ENCODE assay signal across 34 cellular contexts in genomic region chr5:30209752-30210151, GRCh38.
DNase-seq lines count a peak whose midpoint lies in the region; ATAC-seq, FAIRE-seq and TF ChIP-seq lines count a peak whose summit lies in the region.
"Had no signal": no experiment of that assay in that cellular context is flagged by ENCODE, and none has a peak within 500 bp of the region (broad histone marks: within the 10 kb centered on the region; RNA-seq: fewer than 3 reads in every experiment).

No MANE protein-coding gene starts in this region.

- H3K27ac ChIP-seq in HepG2 (ENCODE audit: extremely low read length, insufficient read depth, low read length) (no peak overlapping the region), right lobe of liver (no peak overlapping the region), A549 (no peak overlapping the region), IMR-90 (ENCODE audit: insufficient read depth, low read length) (no peak overlapping the region), K562 (ENCODE audit: extremely low read depth, low read depth, low read length) (no peak overlapping the region), PC-3 (ENCODE audit: low read length) (no peak overlapping the region), right cardiac atrium (ENCODE audit: low read length) (no peak overlapping the region)
- H3K27ac ChIP-seq: 22Rv1; BLaER1; BLaER1 treated with 17β-estradiol and CSF1 and Interleukin-3, amounts not matched to agents 10 nM and 100 nM; C4-2B had no signal

- no peaks in the 10 kb centered on the region for H3K79me1 ChIP-seq in IMR-90 (ENCODE audit: low read depth in 1 of 2, low read length in 2 of 2)

- no peak overlapping the region for H4K5ac ChIP-seq in IMR-90 (ENCODE audit: low read depth, low read length)

- H3K23ac ChIP-seq in IMR-90 (ENCODE audit: low read depth, low read length): no peak overlapping the region

- no peak overlapping the region for H2AK5ac ChIP-seq in IMR-90 (ENCODE audit: low read depth, low read length)

- no peak overlapping the region for H2AK9ac ChIP-seq in IMR-90 (replicated peaks; ENCODE audit: low read depth, low read length, poor library complexity)

- TF ChIP-seq CTCF in HepG2 (CRISPR knock-in tag; IDR thresholded peaks at IDR 0.05): no peak
- TF ChIP-seq CTCF in right lobe of liver (IDR thresholded peaks at IDR 0.05): no peak
- no peak for TF ChIP-seq CTCF in A549 (IDR thresholded peaks at IDR 0.05)
- no peak for TF ChIP-seq CTCF in IMR-90 (conservative IDR thresholded peaks at IDR 0.05; ENCODE audit: low read depth, low read length)
- no peak for TF ChIP-seq CTCF in K562 (IDR thresholded peaks at IDR 0.05 in 2 of 3, conservative IDR thresholded peaks at IDR 0.05 in 1 of 3; ENCODE audit: insufficient read depth in 2 of 3, low read depth in 1 of 3, low read length in 3 of 3)
- no peak for TF ChIP-seq CTCF in PC-3 (conservative IDR thresholded peaks at IDR 0.05; ENCODE audit: low read depth, low read length)

- H3F3A ChIP-seq in PC-3 (ENCODE audit: low read length, unreplicated experiment): no peaks in the 10 kb centered on the region

- H3K4ac ChIP-seq in IMR-90 (ENCODE audit: low read depth, low read length): no peak overlapping the region

- H3K9me2 ChIP-seq in PC-3 (replicated peaks; ENCODE audit: low read length): 0 out of 2 replicates have a peak, but pooled peaks cover 3% of the 10 kb centered on the region

- H2AFZ ChIP-seq in HepG2 (ENCODE audit: low read length): no peak overlapping the region
- H2AFZ ChIP-seq in IMR-90 (replicated peaks; ENCODE audit: low read length, poor library complexity): no peak overlapping the region
- no peak overlapping the region for H2AFZ ChIP-seq in K562 (ENCODE audit: low read depth, low read length)
- H2AFZ ChIP-seq in PC-3 (ENCODE audit: low read length): no peak overlapping the region

- no peak for DNase-seq in HepG2 (ENCODE audit: low spot score)
- DNase-seq in right lobe of liver: no peak
- no peak for DNase-seq in A549 (ENCODE audit: low read depth in 1 of 2, low spot score in 1 of 2)
- DNase-seq in IMR-90: no peak
- DNase-seq in K562 (ENCODE audit: extremely low read depth in 1 of 4, low spot score in 3 of 4): no peak
- no peak for DNase-seq in PC-3
- DNase-seq in right cardiac atrium: no peak
- DNase-seq: 8988T; ACHN; AML-193; BE2C; C1 segment of cervical spinal cord; Caco-2; Calu3; CD4-positive, alpha-beta memory T cell; CD4-positive, alpha-beta T cell; CD4-positive, CD25-positive, alpha-beta regulatory T cell; CD8-positive, alpha-beta memory T cell; CD8-positive, alpha-beta T cell; COR-L47; DMS 273 treated with DMSO at 0.1 percent for 48 hours; DMS153; DMS53; DMS79; DMS79 treated with DMSO at 0.1 percent for 48 hours; DND-41; EL had no signal

- TF ChIP-seq POLR2A in HepG2 (IDR thresholded peaks at IDR 0.05; ENCODE audit: insufficient read depth in 1 of 2, low read depth in 2 of 2, low read length in 2 of 2) (no peak), right lobe of liver (IDR thresholded peaks at IDR 0.05) (no peak), A549 (IDR thresholded peaks at IDR 0.05; ENCODE audit: low read length) (no peak), IMR-90 (IDR thresholded peaks at IDR 0.05; ENCODE audit: low read depth, low read length) (no peak), K562 (conservative IDR thresholded peaks at IDR 0.05) (no peak)

- H3K9me3 ChIP-seq in HepG2 (ENCODE audit: low read length): peaks cover 50% of the 10 kb centered on the region
- H3K9me3 ChIP-seq in right lobe of liver: no peaks in the 10 kb centered on the region
- H3K9me3 ChIP-seq in A549: no peaks in the 10 kb centered on the region; the same call in 2 of the 3 replicates
- H3K9me3 ChIP-seq in IMR-90 (ENCODE audit: control insufficient read depth, insufficient read depth, low read length): peaks cover 8% of the 10 kb centered on the region
- no peaks in the 10 kb centered on the region; the same call in 1 of the 2 replicates for H3K9me3 ChIP-seq in K562 (replicated peaks; ENCODE audit: control insufficient read depth, insufficient read depth, low read depth, low read length)
- H3K9me3 ChIP-seq in PC-3 (ENCODE audit: low read length): no peaks in the 10 kb centered on the region
- H3K9me3 ChIP-seq in right cardiac atrium (ENCODE audit: control insufficient read depth, low read length): peaks cover 3% of the 10 kb centered on the region
- H3K9me3 ChIP-seq: BE2C, Caco-2 had no signal

- no peak overlapping the region for H2BK20ac ChIP-seq in IMR-90 (ENCODE audit: low read depth, low read length)

- ATAC-seq in HepG2 (no peak), right lobe of liver (no peak), A549 (no peak), IMR-90 (ENCODE audit: low read depth) (no peak), K562 (no peak), HG03520 (IDR thresholded peaks at IDR 0.05; ENCODE audit: unreplicated experiment) (no peak), PC-3 (no peak), right cardiac atrium (no peak)
- ATAC-seq: CD8-positive, alpha-beta T cell had no signal

- H3K4me3 ChIP-seq in HepG2 (replicated peaks in 1 of 3; ENCODE audit: insufficient read depth in 1 of 3, low read depth in 2 of 3, low read length in 3 of 3) (no peak overlapping the region), right lobe of liver (no peak overlapping the region), A549 (no peak overlapping the region), IMR-90 (ENCODE audit: insufficient read depth, low read depth, low read length) (no peak overlapping the region), K562 (no peak overlapping the region), PC-3 (ENCODE audit: low read length) (no peak overlapping the region), right cardiac atrium (ENCODE audit: low read length) (no peak overlapping the region)
- H3K4me3 ChIP-seq: BLaER1; BLaER1 treated with 17β-estradiol and CSF1 and Interleukin-3, amounts not matched to agents 10 nM and 100 nM had no signal

- H2BK5ac ChIP-seq in IMR-90 (ENCODE audit: low read depth, low read length, poor library complexity, severe bottlenecking): no peak overlapping the region

- BruUV-seq in HepG2 (replicated peaks; lab: Mats Ljungman, UMichigan): no TSS peak
- BruUV-seq in IMR-90 (replicated peaks; lab: Mats Ljungman, UMichigan): no TSS peak
- BruUV-seq in K562 (replicated peaks; lab: Mats Ljungman, UMichigan): no TSS peak
- no TSS peak for BruUV-seq in PC-3 (replicated peaks; lab: Mats Ljungman, UMichigan)

- no peak overlapping the region for H3K56ac ChIP-seq in IMR-90 (ENCODE audit: extremely low read depth, insufficient read depth, low read length)

- H3K36me3 ChIP-seq in HepG2 (replicated peaks in 1 of 2; ENCODE audit: control insufficient read depth in 1 of 2, insufficient read depth in 2 of 2, low read length in 2 of 2) (no peaks in the 10 kb centered on the region), right lobe of liver (no peaks in the 10 kb centered on the region), IMR-90 (ENCODE audit: control insufficient read depth, insufficient read depth, low read length) (no peaks in the 10 kb centered on the region), K562 (ENCODE audit: control insufficient read depth, insufficient read depth, low read length) (no peaks in the 10 kb centered on the region), PC-3 (ENCODE audit: low read depth, low read length) (no peaks in the 10 kb centered on the region)
- H3K36me3 ChIP-seq: BE2C, BLaER1 had no signal

- H3K4me1 ChIP-seq in HepG2 (ENCODE audit: insufficient read depth, low read length) (no peaks in the 10 kb centered on the region), right lobe of liver (no peaks in the 10 kb centered on the region), A549 (no peaks in the 10 kb centered on the region), IMR-90 (ENCODE audit: control insufficient read depth, insufficient read depth, low read length) (no peaks in the 10 kb centered on the region), K562 (replicated peaks in 1 of 2; ENCODE audit: control insufficient read depth in 2 of 2, insufficient read depth in 2 of 2, low read length in 2 of 2) (no peaks in the 10 kb centered on the region), PC-3 (ENCODE audit: insufficient read depth, low read length) (no peaks in the 10 kb centered on the region), right cardiac atrium (ENCODE audit: control insufficient read depth, insufficient read depth, low read length) (no peaks in the 10 kb centered on the region)
- H3K4me1 ChIP-seq: BE2C, BLaER1, Caco-2 had no signal

- H3K27me3 ChIP-seq in HepG2 (ENCODE audit: control insufficient read depth in 1 of 2, insufficient read depth in 2 of 2, low read length in 2 of 2): no peaks in the 10 kb centered on the region
- no peaks in the 10 kb centered on the region for H3K27me3 ChIP-seq in right lobe of liver
- no peaks in the 10 kb centered on the region for H3K27me3 ChIP-seq in IMR-90 (ENCODE audit: control insufficient read depth, insufficient read depth, low read length)
- no peaks in the 10 kb centered on the region for H3K27me3 ChIP-seq in K562 (ENCODE audit: control insufficient read depth in 2 of 2, insufficient read depth in 2 of 2, low read length in 2 of 2)
- H3K27me3 ChIP-seq in PC-3 (ENCODE audit: low read length): no peaks in the 10 kb centered on the region
- H3K27me3 ChIP-seq in right cardiac atrium (ENCODE audit: control insufficient read depth, insufficient read depth): no peaks in the 10 kb centered on the region
- H3K27me3 ChIP-seq: BE2C; BLaER1; BLaER1 treated with 17β-estradiol and CSF1 and Interleukin-3, amounts not matched to agents 10 nM and 100 nM had no signal

- no peak overlapping the region for H2BK15ac ChIP-seq in IMR-90 (ENCODE audit: low read depth, low read length)

- FAIRE-seq in HepG2 (lab: Jason Lieb, UNC) (no peak), A549 (lab: Jason Lieb, UNC) (no peak), K562 (lab: Jason Lieb, UNC) (no peak)
- FAIRE-seq: A204.1, D721Med had no signal

- TF ChIP-seq EP300 in HepG2 (IDR thresholded peaks at IDR 0.05; ENCODE audit: low read depth in 2 of 2, low read length in 2 of 2) (no peak), HepG2 (CRISPR knock-in tag; IDR thresholded peaks at IDR 0.05; ENCODE audit: borderline replicate concordance) (no peak), A549 (IDR thresholded peaks at IDR 0.05) (no peak), K562 (IDR thresholded peaks at IDR 0.05; ENCODE audit: low read length) (no peak)

- H3K79me2 ChIP-seq in HepG2 (ENCODE audit: insufficient read depth, low read length): no peaks in the 10 kb centered on the region
- H3K79me2 ChIP-seq in K562 (ENCODE audit: control insufficient read depth, insufficient read depth, low read length): no peaks in the 10 kb centered on the region
- no peaks in the 10 kb centered on the region for H3K79me2 ChIP-seq in PC-3 (ENCODE audit: low read length)

- dilution Hi-C loops in IMR-90 (cut with HindIII; ENCODE audit: low sequenced_read_pairs, unreplicated experiment): no loop called here

- CTCF ChIA-PET in HepG2 (lab: Yijun Ruan, JAX; ENCODE audit: low intra/inter-chr PET ratio, low total read pairs) (no interaction called here), A549 (lab: Yijun Ruan, JAX) (no interaction called here), IMR-90 (lab: Yijun Ruan, JAX) (no interaction called here), K562 (lab: Yijun Ruan, JAX; ENCODE audit: low intra/inter-chr PET ratio) (no interaction called here), PC-3 (lab: Charles Lee) (no interaction called here)

- H3K18ac ChIP-seq in IMR-90 (ENCODE audit: low read depth, low read length): no peak overlapping the region

- no peak overlapping the region for H3K4me2 ChIP-seq in HepG2 (ENCODE audit: low read depth, low read length)
- H3K4me2 ChIP-seq in A549: no peak overlapping the region
- H3K4me2 ChIP-seq in IMR-90 (ENCODE audit: low read depth, low read length): no peak overlapping the region
- H3K4me2 ChIP-seq in K562 (ENCODE audit: insufficient read depth, low read length): no peak overlapping the region
- H3K4me2 ChIP-seq in PC-3 (ENCODE audit: low read length): no peak overlapping the region
- H3K4me2 ChIP-seq: BLaER1 had no signal

- H3K14ac ChIP-seq in IMR-90 (replicated peaks; ENCODE audit: low read depth, low read length): no peak overlapping the region

- H4K8ac ChIP-seq in IMR-90 (ENCODE audit: low read depth in 2 of 2, low read length in 2 of 2): no peak overlapping the region

- no peak overlapping the region for H4K91ac ChIP-seq in IMR-90 (ENCODE audit: insufficient read depth, low read depth, low read length)

- in situ Hi-C loops in HepG2 (cut with HindIII; ENCODE audit: extremely low pct_ligation_motif_present, low pct_unique_long_range_greater_than_20kb): no loop called here
- in situ Hi-C loops in IMR-90 (cut with MboI; ENCODE audit: low sequenced_read_pairs): no loop called here
- in situ Hi-C loops in K562 (cut with MboI): no loop called here

- intact Hi-C loops in HepG2 (cut with micrococcal nuclease; ENCODE audit: unreplicated experiment) (no loop called here), right lobe of liver (cut with DNase I) (no loop called here), IMR-90 (cut with micrococcal nuclease) (no loop called here), K562 (cut with micrococcal nuclease) (no loop called here), PC-3 (cut with micrococcal nuclease) (no loop called here), right cardiac atrium (cut with DNase I) (no loop called here)

- H3K9ac ChIP-seq in HepG2 (ENCODE audit: insufficient read depth, low read depth, low read length) (no peak overlapping the region), IMR-90 (ENCODE audit: low read depth, low read length) (no peak overlapping the region), K562 (ENCODE audit: insufficient read depth in 1 of 2, low read depth in 2 of 2, low read length in 2 of 2) (no peak overlapping the region), PC-3 (ENCODE audit: low read length) (no peak overlapping the region)
- H3K9ac ChIP-seq: BLaER1; BLaER1 treated with 17β-estradiol and CSF1 and Interleukin-3, amounts not matched to agents 10 nM and 100 nM had no signal

- POLR2A ChIA-PET in HepG2 (lab: Yijun Ruan, JAX): no interaction called here
- POLR2A ChIA-PET in A549 (lab: Yijun Ruan, JAX): no interaction called here
- POLR2A ChIA-PET in IMR-90 (lab: Charles Lee; ENCODE audit: unreplicated experiment): no interaction called here
- POLR2A ChIA-PET in K562 (lab: Yijun Ruan, JAX): no interaction called here
- POLR2A ChIA-PET in PC-3 (lab: Charles Lee; ENCODE audit: unreplicated experiment): no interaction called here

- H2BK120ac ChIP-seq in IMR-90 (ENCODE audit: low read depth, low read length): no peak overlapping the region

- no peaks in the 10 kb centered on the region for H4K20me1 ChIP-seq in HepG2 (ENCODE audit: insufficient read depth, low read length)
- H4K20me1 ChIP-seq in IMR-90 (ENCODE audit: insufficient read depth, low read length): no peaks in the 10 kb centered on the region
- H4K20me1 ChIP-seq in K562 (replicated peaks; ENCODE audit: control insufficient read depth, insufficient read depth, low read length): no peaks in the 10 kb centered on the region
- no peaks in the 10 kb centered on the region for H4K20me1 ChIP-seq in PC-3 (ENCODE audit: low read length)
- H4K20me1 ChIP-seq: BLaER1; BLaER1 treated with 17β-estradiol and CSF1 and Interleukin-3, amounts not matched to agents 10 nM and 100 nM had no signal

- no peak for TF ChIP-seq RAD21 in HepG2 (CRISPR knock-in tag; IDR thresholded peaks at IDR 0.05)
- TF ChIP-seq RAD21 in A549 (conservative IDR thresholded peaks at IDR 0.05 in 1 of 2, IDR thresholded peaks at IDR 0.05 in 1 of 2): no peak
- TF ChIP-seq RAD21 in IMR-90 (IDR thresholded peaks at IDR 0.05; ENCODE audit: low read length): no peak
- no peak for TF ChIP-seq RAD21 in K562 (CRISPR knock-in tag; conservative IDR thresholded peaks at IDR 0.05 in 1 of 2, IDR thresholded peaks at IDR 0.05 in 1 of 2)

- H3K9me1 ChIP-seq in IMR-90 (ENCODE audit: insufficient read depth, low read length): no peaks in the 10 kb centered on the region
- no peaks in the 10 kb centered on the region for H3K9me1 ChIP-seq in K562 (ENCODE audit: control insufficient read depth, insufficient read depth, low read length)

Comparison
In these comparisons a context has a peak if more than half of its experiments do, and no peak if none do; other contexts are left out.
1. Of the 241 proteins assayed by ChIP-seq in both HepG2 and K562: peak only in HepG2: none; only in K562: MAFG; in both: MAFF and MAFK; in neither: 238.